17 cellular contexts compared by ENCODE assay signal in the genomic region with DNA sequence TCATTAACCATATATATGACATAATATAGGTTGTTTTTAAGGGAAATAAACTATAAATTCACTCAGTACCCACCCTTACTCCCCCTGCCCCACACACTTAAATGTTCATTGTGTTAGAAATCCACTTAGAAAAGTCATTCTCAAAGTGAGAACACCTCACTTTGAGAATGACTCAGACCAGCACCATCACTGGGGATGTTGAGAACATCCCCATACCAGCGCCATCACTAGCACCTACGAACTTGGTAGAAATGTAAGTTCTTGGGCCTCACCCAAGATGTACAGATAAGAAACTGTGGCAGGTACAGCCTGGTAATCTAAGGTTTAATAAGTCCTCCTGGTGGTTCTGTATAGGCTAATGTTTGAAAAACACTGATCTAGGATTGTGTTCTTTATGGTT.
"Had no signal": no experiment of that assay in that cellular context is flagged by ENCODE, and none has a peak within 500 bp of the region (broad histone marks: within the 10 kb centered on the region; RNA-seq: fewer than 3 reads in every experiment).

No MANE protein-coding gene starts in this region.

- H3K4me1 Mint-ChIP-seq: activated naive CD8-positive, alpha-beta T cell treated with anti-CD3 and anti-CD28 coated beads, Interleukin-2, amount 10 ng/mL, durations not matched to agents 7 days and 5 days; stimulated activated memory B cell treated with anti-CD40 and anti-IgM and Interleukin-4, amounts not matched to agents 10 μg/mL and 1 μg/mL and 100 μg/mL, for 72 hours had no signal

- H3K4me3 Mint-ChIP-seq: activated B cell treated with CpG ODN at 0.5 μM for 24 hours; activated naive CD8-positive, alpha-beta T cell treated with anti-CD3 and anti-CD28 coated beads, Interleukin-2, amount 10 ng/mL, durations not matched to agents 7 days and 5 days; brain; effector memory CD8-positive, alpha-beta T cell; mesothelial cell of epicardium; nephron; stimulated activated memory B cell treated with anti-CD40 and anti-IgM and Interleukin-4, amounts not matched to agents 10 μg/mL and 1 μg/mL and 100 μg/mL, for 72 hours had no signal

- H3K9me3 Mint-ChIP-seq: activated B cell treated with CpG ODN at 0.5 μM for 24 hours; effector memory CD8-positive, alpha-beta T cell; nephron; stimulated activated memory B cell treated with anti-CD40 and anti-IgM and Interleukin-4, amounts not matched to agents 10 μg/mL and 1 μg/mL and 100 μg/mL, for 72 hours had no signal

- ATAC-seq: effector memory CD8-positive, alpha-beta T cell; heart right ventricle; left lung; sciatic nerve; stimulated activated memory B cell treated with anti-CD40 and anti-IgM and Interleukin-4, amounts not matched to agents 10 μg/mL and 1 μg/mL and 100 μg/mL, for 72 hours; upper lobe of right lung had no signal

- H3K36me3 Mint-ChIP-seq: brain had no signal

- DNase-seq: activated B cell treated with CpG ODN at 0.5 μM for 24 hours; activated effector memory CD4-positive, alpha-beta T cell treated with Interleukin-2 at 50 U/mL for 16 hours; activated naive CD8-positive, alpha-beta T cell treated with anti-CD3 and anti-CD28 coated beads, Interleukin-2, amount 10 ng/mL, durations not matched to agents 7 days and 5 days; anterior cingulate cortex; caudate nucleus; effector memory CD8-positive, alpha-beta T cell; esophagus squamous epithelium; heart right ventricle; left lung; nucleus accumbens; SHP77; upper lobe of right lung had no signal

- H3K27me3 Mint-ChIP-seq: activated B cell treated with CpG ODN at 0.5 μM for 24 hours; activated naive CD8-positive, alpha-beta T cell treated with anti-CD3 and anti-CD28 coated beads, Interleukin-2, amount 10 ng/mL, durations not matched to agents 7 days and 5 days; brain; effector memory CD8-positive, alpha-beta T cell; stimulated activated memory B cell treated with anti-CD40 and anti-IgM and Interleukin-4, amounts not matched to agents 10 μg/mL and 1 μg/mL and 100 μg/mL, for 72 hours had no signal

- H3K27ac Mint-ChIP-seq: activated B cell treated with CpG ODN at 0.5 μM for 24 hours; activated naive CD8-positive, alpha-beta T cell treated with anti-CD3 and anti-CD28 coated beads, Interleukin-2, amount 10 ng/mL, durations not matched to agents 7 days and 5 days; brain; effector memory CD8-positive, alpha-beta T cell; mesothelial cell of epicardium; nephron; stimulated activated memory B cell treated with anti-CD40 and anti-IgM and Interleukin-4, amounts not matched to agents 10 μg/mL and 1 μg/mL and 100 μg/mL, for 72 hours had no signal
